8 cellular contexts compared by ENCODE assay signal in genomic region chr17:38572665-38573365, GRCh38. TPM values are rescaled to one million over a fixed set of nuclear protein-coding genes. Genes with fewer than 3 reads are reported as not detected.
A peak's percentile ranks its signal among the peaks of the same experiment; 100 is the strongest.
DNase-seq lines count a peak whose midpoint lies in the region; ATAC-seq lines count a peak whose summit lies in the region.

No MANE protein-coding gene starts in this region.

- no peaks in the 10 kb centered on the region for H3K36me3 Mint-ChIP-seq in activated CD8-positive, alpha-beta memory T cell treated with anti-CD3 and anti-CD28 coated beads, Interleukin-2, amount 10 ng/mL, durations not matched to agents 7 days and 5 days

- peak; percentile 27 for ATAC-seq in activated CD8-positive, alpha-beta memory T cell treated with anti-CD3 and anti-CD28 coated beads, Interleukin-2, amount 10 ng/mL, durations not matched to agents 7 days and 5 days
- ATAC-seq in GM18907 (IDR thresholded peaks at IDR 0.05; ENCODE audit: unreplicated experiment) (no peak), GM21576 (IDR thresholded peaks at IDR 0.05; ENCODE audit: unreplicated experiment) (no peak)

- intact Hi-C loops in posterior cingulate gyrus (cut with DNase I), result no loop called here

- CTCF ChIA-PET in activated CD8-positive, alpha-beta memory T cell treated with anti-CD3 and anti-CD28 coated beads, Interleukin-2, amount 10 ng/mL, durations not matched to agents 7 days and 5 days (lab: Charles Lee), result no interaction called here

- no peaks in the 10 kb centered on the region for H3K9me3 Mint-ChIP-seq in activated CD8-positive, alpha-beta memory T cell treated with anti-CD3 and anti-CD28 coated beads, Interleukin-2, amount 10 ng/mL, durations not matched to agents 7 days and 5 days (ENCODE audit: low read depth)

- no peak overlapping the region for H3K27ac Mint-ChIP-seq in activated CD8-positive, alpha-beta memory T cell treated with anti-CD3 and anti-CD28 coated beads, Interleukin-2, amount 10 ng/mL, durations not matched to agents 7 days and 5 days

- peaks cover 90% of the 10 kb centered on the region for H3K27me3 Mint-ChIP-seq in activated CD8-positive, alpha-beta memory T cell treated with anti-CD3 and anti-CD28 coated beads, Interleukin-2, amount 10 ng/mL, durations not matched to agents 7 days and 5 days

- H3K4me1 Mint-ChIP-seq in activated CD8-positive, alpha-beta memory T cell treated with anti-CD3 and anti-CD28 coated beads, Interleukin-2, amount 10 ng/mL, durations not matched to agents 7 days and 5 days, result peaks cover 2% of the 10 kb centered on the region

- H3K4me3 Mint-ChIP-seq in activated CD8-positive, alpha-beta memory T cell treated with anti-CD3 and anti-CD28 coated beads, Interleukin-2, amount 10 ng/mL, durations not matched to agents 7 days and 5 days, result no peak overlapping the region

- DNase-seq in activated CD8-positive, alpha-beta memory T cell treated with anti-CD3 and anti-CD28 coated beads, Interleukin-2, amount 10 ng/mL, durations not matched to agents 7 days and 5 days, result no peak
- no peak for DNase-seq in activated CD8-positive, alpha-beta memory T cell treated with anti-CD3 and anti-CD28 coated beads, Interleukin-2, amount 50 U/mL, for 48 hours
- DNase-seq in NCI-H526 (lab: John Stamatoyannopoulos, UW) (peak; percentile 43 to 89), globus pallidus (ENCODE audit: low spot score) (peak; percentile 82), posterior cingulate gyrus (peak in 9 of 10 donors; percentile 60 to 95 (median 73)), GM19238 (ENCODE audit: insufficient read length, low spot score) (no peak)

RNA-seq across cellular contexts. Expression of gene SRCIN1, which starts 32.9 kb away (rescaled TPM):
- total RNA-seq in activated CD8-positive, alpha-beta memory T cell treated with anti-CD3 and anti-CD28 coated beads, Interleukin-2, amount 10 ng/mL, durations not matched to agents 7 days and 5 days, result under 1 TPM; 0.26 to 0.30 TPM

Comparison
In these comparisons a context has a peak if more than half of its experiments do, and no peak if none do; other contexts are left out.
1. DNase-seq: peak in NCI-H526 (2 of 2), globus pallidus (single experiment) and posterior cingulate gyrus (9 of 10); none in activated CD8-positive, alpha-beta memory T cell treated with anti-CD3 and anti-CD28 coated beads, Interleukin-2, amount 10 ng/mL, durations not matched to agents 7 days and 5 days (single experiment), activated CD8-positive, alpha-beta memory T cell treated with anti-CD3 and anti-CD28 coated beads, Interleukin-2, amount 50 U/mL, for 48 hours (single experiment) and GM19238 (single experiment).